Comparison of ENCODE assay signal across 32 cellular contexts in genomic region chr13:112220296-112220875, GRCh38.
"Had no signal": no experiment of that assay in that cellular context is flagged by ENCODE, and none has a peak within 500 bp of the region (broad histone marks: within the 10 kb centered on the region; RNA-seq: fewer than 3 reads in every experiment).

No MANE protein-coding gene starts in this region.

- H3K9me3 ChIP-seq: neutrophil, ovary, psoas muscle, right lobe of liver, spleen, suprapubic skin, testis, tibial artery, transverse colon, upper lobe of right lung, uterus had no signal

- H3K27ac Mint-ChIP-seq: naive B cell; naive thymus-derived CD8-positive, alpha-beta T cell; natural killer cell treated with Interleukin-12 subunit alpha and Interleukin-12 subunit beta and Interleukin-15 and Interleukin-18, amount 100 ng/mL, for 72 hours; nephron progenitor cell; progenitor cell of endocrine pancreas; stimulated activated memory B cell treated with anti-CD40 and anti-IgM and Interleukin-4, amounts not matched to agents 10 μg/mL and 1 μg/mL and 100 μg/mL, for 72 hours; stimulated activated naive CD8-positive, alpha-beta T cell treated with anti-CD3 and anti-CD28 coated beads, Interleukin-15, amount 100 ng/mL, for 72 hours; type B pancreatic cell had no signal

- H3K79me2 ChIP-seq: parathyroid adenoma had no signal

- H3K9me3 Mint-ChIP-seq: naive B cell; naive thymus-derived CD8-positive, alpha-beta T cell; natural killer cell treated with Interleukin-12 subunit alpha and Interleukin-12 subunit beta and Interleukin-15 and Interleukin-18, amount 100 ng/mL, for 72 hours; nephron progenitor cell; stimulated activated naive CD8-positive, alpha-beta T cell treated with anti-CD3 and anti-CD28 coated beads, Interleukin-15, amount 100 ng/mL, for 72 hours; type B pancreatic cell had no signal

- DNase-seq: naive B cell; naive thymus-derived CD8-positive, alpha-beta T cell; nephron progenitor cell; nucleus accumbens; ovary; psoas muscle; right cardiac atrium; right lobe of liver; spleen; stimulated activated CD4-positive, alpha-beta T cell treated with anti-CD3 and anti-CD28 coated beads, Interleukin-12 subunit alpha, Interleukin-12 subunit beta, amount 100 ng/mL, for 4 hours; stimulated activated CD4-positive, alpha-beta T cell treated with anti-CD3 and anti-CD28 coated beads, Interleukin-1b, Interleukin-23, amount 100 ng/mL, for 48 hours; stimulated activated CD4-positive, alpha-beta T cell treated with anti-CD3 and anti-CD28 coated beads, Interleukin-4, amount 100 ng/mL, for 1 hour; stimulated activated CD4-positive, alpha-beta T cell treated with anti-CD3 and anti-CD28 coated beads, Interleukin-4, amount 100 ng/mL, for 4 hours; stimulated activated CD8-positive, alpha-beta memory T cell treated with anti-CD3 and anti-CD28 coated beads, Interleukin-4, amount 100 ng/mL, for 48 hours; stimulated activated naive CD4-positive, alpha-beta T cell; stimulated activated naive CD8-positive, alpha-beta T cell treated with anti-CD3 and anti-CD28 coated beads, Interleukin-15, amount 100 ng/mL, for 72 hours; stimulated activated naive CD8-positive, alpha-beta T cell treated with anti-CD3 and anti-CD28 coated beads, Interleukin-15, Interleukin-2, amounts not matched to agents 100 U/mL and 50 U/mL, for 24 hours; substantia nigra; testis; transverse colon; upper lobe of right lung; uterus had no signal

- H3K27me3 ChIP-seq: neutrophil, ovary, right lobe of liver, testis, tibial artery, uterus had no signal

- H3K9ac ChIP-seq: parathyroid adenoma had no signal

- H3K4me1 ChIP-seq: parathyroid adenoma, psoas muscle, right lobe of liver, spleen, suprapubic skin, testis, tibial artery, transverse colon, upper lobe of right lung, uterus had no signal

- H3K27ac ChIP-seq: neutrophil, ovary, parathyroid adenoma, psoas muscle, right lobe of liver, skin epidermis, spleen, suprapubic skin, testis, tibial artery, transverse colon, upper lobe of right lung, uterus had no signal

- H3K4me3 Mint-ChIP-seq: naive B cell; naive thymus-derived CD8-positive, alpha-beta T cell; natural killer cell treated with Interleukin-12 subunit alpha and Interleukin-12 subunit beta and Interleukin-15 and Interleukin-18, amount 100 ng/mL, for 72 hours; nephron progenitor cell; stimulated activated memory B cell treated with anti-CD40 and anti-IgM and Interleukin-4, amounts not matched to agents 10 μg/mL and 1 μg/mL and 100 μg/mL, for 72 hours; stimulated activated naive CD8-positive, alpha-beta T cell treated with anti-CD3 and anti-CD28 coated beads, Interleukin-15, amount 100 ng/mL, for 72 hours; type B pancreatic cell had no signal

- H3K4me2 ChIP-seq: smooth muscle cell had no signal

- H3K36me3 ChIP-seq: neutrophil, ovary, right lobe of liver, spleen, suprapubic skin, tibial artery, transverse colon, upper lobe of right lung, uterus had no signal

- H3K27me3 Mint-ChIP-seq: stimulated activated memory B cell treated with anti-CD40 and anti-IgM and Interleukin-4, amounts not matched to agents 10 μg/mL and 1 μg/mL and 100 μg/mL, for 72 hours; stimulated activated naive CD8-positive, alpha-beta T cell treated with anti-CD3 and anti-CD28 coated beads, Interleukin-15, amount 100 ng/mL, for 72 hours had no signal

- H3K36me3 Mint-ChIP-seq: naive B cell; naive thymus-derived CD8-positive, alpha-beta T cell; natural killer cell treated with Interleukin-12 subunit alpha and Interleukin-12 subunit beta and Interleukin-15 and Interleukin-18, amount 100 ng/mL, for 72 hours; stimulated activated memory B cell treated with anti-CD40 and anti-IgM and Interleukin-4, amounts not matched to agents 10 μg/mL and 1 μg/mL and 100 μg/mL, for 72 hours; type B pancreatic cell had no signal

- H3K4me1 Mint-ChIP-seq: naive B cell; naive thymus-derived CD8-positive, alpha-beta T cell; stimulated activated memory B cell treated with anti-CD40 and anti-IgM and Interleukin-4, amounts not matched to agents 10 μg/mL and 1 μg/mL and 100 μg/mL, for 72 hours; stimulated activated naive CD8-positive, alpha-beta T cell treated with anti-CD3 and anti-CD28 coated beads, Interleukin-15, amount 100 ng/mL, for 72 hours had no signal

- H3K4me3 ChIP-seq: ovary, psoas muscle, right lobe of liver, skin epidermis, smooth muscle cell, spleen, suprapubic skin, testis, tibial artery, transverse colon, upper lobe of right lung, uterus had no signal

- H2AFZ ChIP-seq: parathyroid adenoma had no signal
